ENCODE assay signal across 2 cellular contexts in the genomic region with DNA sequence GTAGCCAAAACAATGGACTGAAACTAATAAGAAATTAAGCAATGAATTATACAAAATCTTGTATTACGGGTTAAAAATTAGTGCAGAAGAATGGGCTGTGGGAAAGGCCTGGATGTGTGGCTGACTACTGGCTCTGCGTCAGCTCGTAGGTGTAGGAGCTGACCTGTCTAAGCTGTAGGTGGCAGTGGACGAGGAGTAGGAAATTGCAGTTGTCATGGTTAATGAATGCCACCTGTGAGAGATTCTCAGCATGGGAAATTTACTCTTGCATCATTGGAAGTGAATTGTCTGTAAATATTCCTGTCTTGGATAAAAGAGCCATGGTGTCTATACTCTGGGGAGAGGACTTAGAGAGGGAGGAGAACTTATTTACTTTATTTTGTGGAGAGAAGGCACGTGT.
TF ChIP-seq lines count a peak whose summit lies in the region.

No MANE protein-coding gene starts in this region.

TF ChIP-seq in HEK293, 187 proteins besides CTCF, POLR2A, EP300 and RAD21 (continued from another document and continues in another):
- TF ChIP-seq ZIC2 (tag by site-specific recombination; IDR thresholded peaks at IDR 0.05): 0 out of 2 replicates have a peak, but pooled peaks have one; percentile 18
- TF ChIP-seq KLF9 (tag by site-specific recombination; IDR thresholded peaks at IDR 0.05; ENCODE audit: low read depth): no peak
- TF ChIP-seq ZNF132 (tag by site-specific recombination; IDR thresholded peaks at IDR 0.05; ENCODE audit: borderline replicate concordance): no peak
- no peak for TF ChIP-seq BCL11B (tag by site-specific recombination; IDR thresholded peaks at IDR 0.05; ENCODE audit: low read depth)
- peak; percentile 33; the same call in 1 of the 2 replicates for TF ChIP-seq WT1 (tag by site-specific recombination; IDR thresholded peaks at IDR 0.05)
- no peak for TF ChIP-seq ZNF175 (tag by site-specific recombination; IDR thresholded peaks at IDR 0.05)
- no peak for TF ChIP-seq ZFP3 (tag by site-specific recombination; IDR thresholded peaks at IDR 0.05; ENCODE audit: low read depth)
- no peak for TF ChIP-seq ZSCAN23 (tag by site-specific recombination; IDR thresholded peaks at IDR 0.05)
- TF ChIP-seq ZNF2 (tag by site-specific recombination; IDR thresholded peaks at IDR 0.05): no peak
- no peak for TF ChIP-seq ZNF596 (tag by site-specific recombination; IDR thresholded peaks at IDR 0.05)
- no peak for TF ChIP-seq ZNF394 (tag by site-specific recombination; IDR thresholded peaks at IDR 0.05; ENCODE audit: borderline replicate concordance)
- TF ChIP-seq ZNF704 (tag by site-specific recombination; IDR thresholded peaks at IDR 0.05): no peak
- TF ChIP-seq KLF10 (tag by site-specific recombination; IDR thresholded peaks at IDR 0.05): no peak
- TF ChIP-seq ZBTB10 (tag by site-specific recombination; IDR thresholded peaks at IDR 0.05): no peak
- no peak for TF ChIP-seq ZNF792 (tag by site-specific recombination; IDR thresholded peaks at IDR 0.05)
- no peak for TF ChIP-seq MYNN (tag by site-specific recombination; IDR thresholded peaks at IDR 0.05; ENCODE audit: borderline replicate concordance)
- TF ChIP-seq, protein P1, sequence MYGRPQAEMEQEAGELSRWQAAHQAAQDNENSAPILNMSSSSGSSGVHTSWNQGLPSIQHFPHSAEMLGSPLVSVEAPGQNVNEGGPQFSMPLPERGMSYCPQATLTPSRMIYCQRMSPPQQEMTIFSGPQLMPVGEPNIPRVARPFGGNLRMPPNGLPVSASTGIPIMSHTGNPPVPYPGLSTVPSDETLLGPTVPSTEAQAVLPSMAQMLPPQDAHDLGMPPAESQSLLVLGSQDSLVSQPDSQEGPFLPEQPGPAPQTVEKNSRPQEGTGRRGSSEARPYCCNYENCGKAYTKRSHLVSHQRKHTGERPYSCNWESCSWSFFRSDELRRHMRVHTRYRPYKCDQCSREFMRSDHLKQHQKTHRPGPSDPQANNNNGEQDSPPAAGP (tag by site-specific recombination; IDR thresholded peaks at IDR 0.05): no peak
- peak; percentile 88 for TF ChIP-seq GLIS1 (tag by site-specific recombination; IDR thresholded peaks at IDR 0.05)
- no peak for TF ChIP-seq ZNF658 (tag by site-specific recombination; IDR thresholded peaks at IDR 0.05)
- TF ChIP-seq, protein P2, sequence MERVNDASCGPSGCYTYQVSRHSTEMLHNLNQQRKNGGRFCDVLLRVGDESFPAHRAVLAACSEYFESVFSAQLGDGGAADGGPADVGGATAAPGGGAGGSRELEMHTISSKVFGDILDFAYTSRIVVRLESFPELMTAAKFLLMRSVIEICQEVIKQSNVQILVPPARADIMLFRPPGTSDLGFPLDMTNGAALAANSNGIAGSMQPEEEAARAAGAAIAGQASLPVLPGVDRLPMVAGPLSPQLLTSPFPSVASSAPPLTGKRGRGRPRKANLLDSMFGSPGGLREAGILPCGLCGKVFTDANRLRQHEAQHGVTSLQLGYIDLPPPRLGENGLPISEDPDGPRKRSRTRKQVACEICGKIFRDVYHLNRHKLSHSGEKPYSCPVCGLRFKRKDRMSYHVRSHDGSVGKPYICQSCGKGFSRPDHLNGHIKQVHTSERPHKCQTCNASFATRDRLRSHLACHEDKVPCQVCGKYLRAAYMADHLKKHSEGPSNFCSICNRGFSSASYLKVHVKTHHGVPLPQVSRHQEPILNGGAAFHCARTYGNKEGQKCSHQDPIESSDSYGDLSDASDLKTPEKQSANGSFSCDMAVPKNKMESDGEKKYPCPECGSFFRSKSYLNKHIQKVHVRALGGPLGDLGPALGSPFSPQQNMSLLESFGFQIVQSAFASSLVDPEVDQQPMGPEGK (tag by site-specific recombination; IDR thresholded peaks at IDR 0.05): no peak
- TF ChIP-seq, protein P3, sequence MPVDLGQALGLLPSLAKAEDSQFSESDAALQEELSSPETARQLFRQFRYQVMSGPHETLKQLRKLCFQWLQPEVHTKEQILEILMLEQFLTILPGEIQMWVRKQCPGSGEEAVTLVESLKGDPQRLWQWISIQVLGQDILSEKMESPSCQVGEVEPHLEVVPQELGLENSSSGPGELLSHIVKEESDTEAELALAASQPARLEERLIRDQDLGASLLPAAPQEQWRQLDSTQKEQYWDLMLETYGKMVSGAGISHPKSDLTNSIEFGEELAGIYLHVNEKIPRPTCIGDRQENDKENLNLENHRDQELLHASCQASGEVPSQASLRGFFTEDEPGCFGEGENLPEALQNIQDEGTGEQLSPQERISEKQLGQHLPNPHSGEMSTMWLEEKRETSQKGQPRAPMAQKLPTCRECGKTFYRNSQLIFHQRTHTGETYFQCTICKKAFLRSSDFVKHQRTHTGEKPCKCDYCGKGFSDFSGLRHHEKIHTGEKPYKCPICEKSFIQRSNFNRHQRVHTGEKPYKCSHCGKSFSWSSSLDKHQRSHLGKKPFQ (tag by site-specific recombination; IDR thresholded peaks at IDR 0.05): no peak
- no peak for TF ChIP-seq ZNF10 (tag by site-specific recombination; IDR thresholded peaks at IDR 0.05)
- TF ChIP-seq ZNF266 (tag by site-specific recombination; IDR thresholded peaks at IDR 0.05; ENCODE audit: low read depth): no peak
- no peak for TF ChIP-seq ZNF366 (tag by site-specific recombination; conservative IDR thresholded peaks at IDR 0.05)
- no peak for TF ChIP-seq ZNF701 (tag by site-specific recombination; IDR thresholded peaks at IDR 0.05)

TF ChIP-seq in neural cell, 6 proteins besides CTCF, POLR2A, EP300 and RAD21:
- TF ChIP-seq, protein P4, sequence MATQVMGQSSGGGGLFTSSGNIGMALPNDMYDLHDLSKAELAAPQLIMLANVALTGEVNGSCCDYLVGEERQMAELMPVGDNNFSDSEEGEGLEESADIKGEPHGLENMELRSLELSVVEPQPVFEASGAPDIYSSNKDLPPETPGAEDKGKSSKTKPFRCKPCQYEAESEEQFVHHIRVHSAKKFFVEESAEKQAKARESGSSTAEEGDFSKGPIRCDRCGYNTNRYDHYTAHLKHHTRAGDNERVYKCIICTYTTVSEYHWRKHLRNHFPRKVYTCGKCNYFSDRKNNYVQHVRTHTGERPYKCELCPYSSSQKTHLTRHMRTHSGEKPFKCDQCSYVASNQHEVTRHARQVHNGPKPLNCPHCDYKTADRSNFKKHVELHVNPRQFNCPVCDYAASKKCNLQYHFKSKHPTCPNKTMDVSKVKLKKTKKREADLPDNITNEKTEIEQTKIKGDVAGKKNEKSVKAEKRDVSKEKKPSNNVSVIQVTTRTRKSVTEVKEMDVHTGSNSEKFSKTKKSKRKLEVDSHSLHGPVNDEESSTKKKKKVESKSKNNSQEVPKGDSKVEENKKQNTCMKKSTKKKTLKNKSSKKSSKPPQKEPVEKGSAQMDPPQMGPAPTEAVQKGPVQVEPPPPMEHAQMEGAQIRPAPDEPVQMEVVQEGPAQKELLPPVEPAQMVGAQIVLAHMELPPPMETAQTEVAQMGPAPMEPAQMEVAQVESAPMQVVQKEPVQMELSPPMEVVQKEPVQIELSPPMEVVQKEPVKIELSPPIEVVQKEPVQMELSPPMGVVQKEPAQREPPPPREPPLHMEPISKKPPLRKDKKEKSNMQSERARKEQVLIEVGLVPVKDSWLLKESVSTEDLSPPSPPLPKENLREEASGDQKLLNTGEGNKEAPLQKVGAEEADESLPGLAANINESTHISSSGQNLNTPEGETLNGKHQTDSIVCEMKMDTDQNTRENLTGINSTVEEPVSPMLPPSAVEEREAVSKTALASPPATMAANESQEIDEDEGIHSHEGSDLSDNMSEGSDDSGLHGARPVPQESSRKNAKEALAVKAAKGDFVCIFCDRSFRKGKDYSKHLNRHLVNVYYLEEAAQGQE (IDR thresholded peaks at IDR 0.05; ENCODE audit: borderline replicate concordance): no peak
- peak; percentile 28 for TF ChIP-seq POLR2AphosphoS5 (IDR thresholded peaks at IDR 0.05)
